Comparison of ENCODE assay signal across 12 cellular contexts in the genomic region with DNA sequence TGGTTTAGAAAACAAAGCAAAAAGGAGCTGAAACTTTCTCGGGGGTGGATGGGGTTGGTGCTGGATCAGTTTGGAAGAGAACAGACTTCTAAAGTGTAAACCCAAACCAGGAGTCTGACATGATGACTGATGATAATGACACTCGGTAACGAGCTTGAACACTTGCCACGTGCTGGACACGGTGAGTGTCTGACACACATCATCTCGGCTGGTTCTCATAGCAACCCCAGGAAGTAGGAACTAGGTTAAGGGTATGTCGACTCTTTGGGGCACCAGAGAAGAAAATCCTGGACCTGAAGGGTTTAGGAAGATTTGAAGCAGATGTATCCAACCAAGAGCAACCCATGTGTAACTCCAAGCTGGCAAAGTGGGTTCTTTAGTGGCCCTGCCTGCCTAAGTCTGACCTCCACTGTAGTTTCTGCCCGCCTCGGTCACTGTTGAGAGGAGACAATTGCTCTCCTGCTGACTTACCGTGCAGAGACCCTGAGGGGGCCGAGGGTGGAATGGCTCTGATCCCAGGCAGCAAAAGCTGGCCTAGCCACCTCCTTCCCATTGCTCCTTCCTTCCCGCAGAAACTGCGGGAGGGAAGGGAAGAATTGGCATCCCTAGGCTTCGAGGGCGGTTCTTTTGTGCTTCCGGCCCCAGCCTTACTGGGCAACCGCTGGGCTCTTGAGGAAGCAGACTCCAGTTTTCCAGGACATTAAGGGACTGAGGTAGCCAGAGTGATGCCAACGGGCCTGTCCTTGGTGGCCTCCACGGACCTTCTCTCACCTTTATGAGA.
DNase-seq lines count a peak whose midpoint lies in the region; ATAC-seq and TF ChIP-seq lines count a peak whose summit lies in the region.
"Had no signal": no experiment of that assay in that cellular context is flagged by ENCODE, and none has a peak within 500 bp of the region (broad histone marks: within the 10 kb centered on the region; RNA-seq: fewer than 3 reads in every experiment).

No MANE protein-coding gene starts in this region.

- peaks cover 6% of the 10 kb centered on the region for H3K4me1 ChIP-seq in colonic mucosa
- H3K4me1 ChIP-seq in Karpas-422 (ENCODE audit: low read length) = peaks cover 27% of the 10 kb centered on the region

- no peaks in the 10 kb centered on the region for H3K9me3 Mint-ChIP-seq in CD4-positive, alpha-beta T cell
- no peaks in the 10 kb centered on the region for H3K9me3 Mint-ChIP-seq in progenitor cell of endocrine pancreas (ENCODE audit: low read depth)

- H2AFZ ChIP-seq in Karpas-422 (ENCODE audit: low read length) = no peak overlapping the region

- H3K4me3 ChIP-seq in colonic mucosa (no peak overlapping the region), Karpas-422 (ENCODE audit: low read length) (no peak overlapping the region)
- H3K4me3 ChIP-seq: left lung had no signal

- no peak overlapping the region for H3K27ac ChIP-seq in CD4-positive, alpha-beta T cell (ENCODE audit: low read depth, low read length)
- H3K27ac ChIP-seq in colonic mucosa (no peak overlapping the region), Karpas-422 (ENCODE audit: low read length) (no peak overlapping the region)

- H3K9me3 ChIP-seq in CD4-positive, alpha-beta T cell (ENCODE audit: control insufficient read depth, low read length) = no peaks in the 10 kb centered on the region
- H3K9me3 ChIP-seq in colonic mucosa (no peaks in the 10 kb centered on the region), Karpas-422 (ENCODE audit: low read length) (no peaks in the 10 kb centered on the region)
- H3K9me3 ChIP-seq: left lung, SK-N-SH had no signal

- H4K20me1 ChIP-seq in Karpas-422 (ENCODE audit: insufficient read depth, low read depth, low read length) = no peaks in the 10 kb centered on the region

- no peaks in the 10 kb centered on the region for H3K27me3 ChIP-seq in CD4-positive, alpha-beta T cell (ENCODE audit: control insufficient read depth, insufficient read depth, low read length)
- no peaks in the 10 kb centered on the region for H3K27me3 ChIP-seq in colonic mucosa
- H3K27me3 ChIP-seq in Karpas-422 (ENCODE audit: low read length) = no peaks in the 10 kb centered on the region
- H3K27me3 ChIP-seq: left lung had no signal

- H3K36me3 Mint-ChIP-seq in CD4-positive, alpha-beta T cell (ENCODE audit: low read depth) = no peaks in the 10 kb centered on the region
- no peaks in the 10 kb centered on the region for H3K36me3 Mint-ChIP-seq in progenitor cell of endocrine pancreas (ENCODE audit: insufficient read depth)

- H3K4me1 Mint-ChIP-seq in CD4-positive, alpha-beta T cell (ENCODE audit: low read depth) = peaks cover 51% of the 10 kb centered on the region
- H3K4me1 Mint-ChIP-seq in progenitor cell of endocrine pancreas (ENCODE audit: low read depth) = peaks cover 51% of the 10 kb centered on the region

- H3K9me2 ChIP-seq in Karpas-422 (replicated peaks; ENCODE audit: insufficient read depth, low read length) = no peaks in the 10 kb centered on the region
- H3K9me2 ChIP-seq: SK-N-SH had no signal

- POLR2A ChIA-PET in CD4-positive, alpha-beta T cell (lab: Charles Lee) = interaction anchor here (1.0 to 1.8 kb wide), 3 partner anchors 10 to 39 kb away, joined by 3 to 5 read pairs (median 5); no protein-coding TSS in a partner anchor

- intact Hi-C loops in CD4-positive, alpha-beta T cell (cut with DNase I, micrococcal nuclease) = no loop called here
- intact Hi-C loops in colonic mucosa (cut with DNase I) = no loop called here

- H3K79me2 ChIP-seq in Karpas-422 (ENCODE audit: low read length) = no peaks in the 10 kb centered on the region

- peak overlapping the region; percentile 19 for H3K27ac Mint-ChIP-seq in CD4-positive, alpha-beta T cell
- H3K27ac Mint-ChIP-seq in progenitor cell of endocrine pancreas = peak overlapping the region; percentile 96

- H3K27me3 Mint-ChIP-seq in CD4-positive, alpha-beta T cell = peaks cover 4% of the 10 kb centered on the region
- H3K27me3 Mint-ChIP-seq in progenitor cell of endocrine pancreas = no peaks in the 10 kb centered on the region

- TF ChIP-seq CTCF in CD4-positive, alpha-beta T cell (IDR thresholded peaks at IDR 0.05) = no peak
- no peak for TF ChIP-seq CTCF in colonic mucosa (IDR thresholded peaks at IDR 0.05)
- TF ChIP-seq CTCF in progenitor cell of endocrine pancreas (IDR thresholded peaks at IDR 0.05; ENCODE audit: unreplicated experiment) = no peak

- peak in 1 of 10 experiments; percentile 20 for DNase-seq in CD4-positive, alpha-beta T cell
- peak; percentile 55 for DNase-seq in NCI-H69 (lab: John Stamatoyannopoulos, UW)
- DNase-seq in colonic mucosa = peak; percentile 28
- no peak for DNase-seq in progenitor cell of endocrine pancreas (ENCODE audit: low spot score, unreplicated experiment)
- DNase-seq in Karpas-422 = no peak
- DNase-seq in cerebellar cortex (ENCODE audit: low spot score) = no peak
- DNase-seq in SK-N-DZ (ENCODE audit: low spot score) = no peak
- DNase-seq: activated effector memory CD4-positive, alpha-beta T cell treated with Interleukin-2 at 50 U/mL for 16 hours; SK-N-SH; stimulated activated CD4-positive, alpha-beta T cell treated with anti-CD3 and anti-CD28 coated beads, Interleukin-15, amount 100 ng/mL, for 24 hours had no signal

- H3K4me3 Mint-ChIP-seq in CD4-positive, alpha-beta T cell = no peak overlapping the region
- H3K4me3 Mint-ChIP-seq in progenitor cell of endocrine pancreas (ENCODE audit: low read depth) = no peak overlapping the region

- no peak overlapping the region for H3K4me2 ChIP-seq in Karpas-422 (ENCODE audit: low read depth, low read length, poor library complexity, severe bottlenecking)
- H3K4me2 ChIP-seq: SK-N-SH had no signal

- peak; percentile 76 for ATAC-seq in CD4-positive, alpha-beta T cell (ENCODE audit: poor library complexity)
- no peak for ATAC-seq in HG03565 (IDR thresholded peaks at IDR 0.05; ENCODE audit: unreplicated experiment)
- ATAC-seq: left lung had no signal

- no peaks in the 10 kb centered on the region for H3K36me3 ChIP-seq in colonic mucosa
- H3K36me3 ChIP-seq in Karpas-422 (ENCODE audit: insufficient read depth, low read length) = no peaks in the 10 kb centered on the region
- H3K36me3 ChIP-seq: left lung had no signal

- CTCF ChIA-PET in CD4-positive, alpha-beta T cell (lab: Charles Lee) = interaction anchor here (0.5 kb wide), 1 partner anchor 13 kb away, joined by 4 read pairs; no protein-coding TSS in a partner anchor

- H3K9ac ChIP-seq in colonic mucosa (ENCODE audit: low read depth in 2 of 2, low read length in 2 of 2) = peak overlapping the region in 1 of 2 donors; percentile 78
- H3K9ac ChIP-seq in Karpas-422 (ENCODE audit: low read length) = no peak overlapping the region
- H3K9ac ChIP-seq: SK-N-SH had no signal

Comparison
In these comparisons a context has a peak if more than half of its experiments do, and no peak if none do; other contexts are left out.
1. DNase-seq: peak in NCI-H69 (single experiment) and colonic mucosa (single experiment); none in progenitor cell of endocrine pancreas (single experiment), Karpas-422 (single experiment), cerebellar cortex (single experiment) and SK-N-DZ (single experiment).